8 cellular contexts compared by ENCODE assay signal in genomic region chr9:133148351-133149129, GRCh38. TPM values are rescaled to one million over a fixed set of nuclear protein-coding genes. Genes with fewer than 3 reads are reported as not detected.
DNase-seq lines count a peak whose midpoint lies in the region; ATAC-seq, FAIRE-seq and TF ChIP-seq lines count a peak whose summit lies in the region.

No MANE protein-coding gene starts in this region.

- H3K4me3 Mint-ChIP-seq in CD4-positive, alpha-beta T cell, result peak overlapping the region; percentile 91

- H2AFZ ChIP-seq in SU-DHL-6 (ENCODE audit: low read depth, low read length, severe bottlenecking), result peak overlapping the region; percentile 15

- H3K27ac Mint-ChIP-seq in CD4-positive, alpha-beta T cell, result peak overlapping the region; percentile 95

- peak; percentile 61 for ATAC-seq in CD4-positive, alpha-beta T cell (ENCODE audit: poor library complexity)
- peak; percentile 6 for ATAC-seq in GM19395 (IDR thresholded peaks at IDR 0.05; ENCODE audit: unreplicated experiment)
- ATAC-seq in HG03520 (IDR thresholded peaks at IDR 0.05; ENCODE audit: unreplicated experiment), result peak; percentile 5

- in situ Hi-C loops in astrocyte of the cerebellum (cut with HindIII; ENCODE audit: low sequenced_read_pairs), result no loop called here

- peaks cover 13% of the 10 kb centered on the region for H3K36me3 Mint-ChIP-seq in CD4-positive, alpha-beta T cell (ENCODE audit: low read depth)

- H3K9me3 Mint-ChIP-seq in CD4-positive, alpha-beta T cell, result no peaks in the 10 kb centered on the region

- H3K4me1 ChIP-seq in iPS DF 6.9 (ENCODE audit: control insufficient read depth, insufficient read depth, low read length), result peaks cover 4% of the 10 kb centered on the region
- H3K4me1 ChIP-seq in small intestine (ENCODE audit: control insufficient read depth in 2 of 2, insufficient read depth in 1 of 2, low read depth in 1 of 2, low read length in 1 of 2), result peaks cover 3 to 5% of the 10 kb centered on the region in 2 donors

- no peaks in the 10 kb centered on the region for H3K9me2 ChIP-seq in SU-DHL-6 (replicated peaks; ENCODE audit: insufficient read depth, low read length)

- no peaks in the 10 kb centered on the region for H3K36me3 ChIP-seq in SU-DHL-6 (ENCODE audit: low read length)
- H3K36me3 ChIP-seq in iPS DF 6.9 (ENCODE audit: control insufficient read depth, insufficient read depth, low read length), result no peaks in the 10 kb centered on the region
- H3K36me3 ChIP-seq in small intestine (ENCODE audit: control insufficient read depth in 2 of 2, insufficient read depth in 2 of 2, low read length in 2 of 2), result no peaks in the 10 kb centered on the region

- CTCF ChIA-PET in CD4-positive, alpha-beta T cell (lab: Charles Lee), result interaction anchor here (0.7 to 4.1 kb wide), 15 partner anchors 15 to 208 kb away, joined by 3 to 39 read pairs (median 5); partner anchors contain the start of genes GTF3C5, RALGDS, SURF1 and SURF2

- POLR2A ChIA-PET in CD4-positive, alpha-beta T cell (lab: Charles Lee), result interaction anchor here (0.9 to 2.3 kb wide), 18 partner anchors 10 to 361 kb away, joined by 3 to 22 read pairs (median 4); partner anchors contain the start of genes GTF3C5 and RALGDS

- H3K9ac ChIP-seq in SU-DHL-6 (ENCODE audit: low read length), result peak overlapping the region; percentile 63

- DNase-seq in CD4-positive, alpha-beta T cell, result peak; percentile 44 to 77 (median 60)
- DNase-seq in astrocyte of the cerebellum (ENCODE audit: low read depth) (no peak), iPS DF 6.9 (ENCODE audit: low read depth, low spot score) (no peak), small intestine (peak; percentile 61), germinal center (ENCODE audit: low spot score) (no peak)

- H3K9me3 ChIP-seq in CD4-positive, alpha-beta T cell (ENCODE audit: control insufficient read depth, low read length), result no peaks in the 10 kb centered on the region
- H3K9me3 ChIP-seq in SU-DHL-6 (ENCODE audit: insufficient read depth, low read length), result no peaks in the 10 kb centered on the region
- H3K9me3 ChIP-seq in iPS DF 6.9 (ENCODE audit: control insufficient read depth, insufficient read depth, low read length), result no peaks in the 10 kb centered on the region
- no peaks in the 10 kb centered on the region for H3K9me3 ChIP-seq in small intestine (ENCODE audit: control insufficient read depth, low read depth)

- H3K79me2 ChIP-seq in SU-DHL-6 (ENCODE audit: insufficient read depth, low read length), result peaks cover 9% of the 10 kb centered on the region; the same call in 1 of the 2 replicates

- peaks cover 10% of the 10 kb centered on the region; the same call in 1 of the 2 replicates for H4K20me1 ChIP-seq in SU-DHL-6 (ENCODE audit: low read depth, low read length)

- H3K27ac ChIP-seq in CD4-positive, alpha-beta T cell (ENCODE audit: low read depth, low read length), result peak overlapping the region; percentile 91
- H3K27ac ChIP-seq in SU-DHL-6 (ENCODE audit: low read depth, low read length) (peak overlapping the region; percentile 33), iPS DF 6.9 (ENCODE audit: low read length) (no peak overlapping the region), small intestine (ENCODE audit: low read depth in 1 of 2, low read length in 1 of 2) (peak overlapping the region; percentile 93 to 96)

- H3K4me3 ChIP-seq in SU-DHL-6 (ENCODE audit: insufficient read depth, low read length, poor library complexity, severe bottlenecking) (peak overlapping the region; percentile 57), astrocyte of the cerebellum (ENCODE audit: low read depth, low read length) (peak overlapping the region; percentile 76), iPS DF 6.9 (ENCODE audit: low read length) (peak overlapping the region; percentile 74), small intestine (ENCODE audit: low read depth in 1 of 2, low read length in 2 of 2) (peak overlapping the region; percentile 52 to 79)

- H3K4me2 ChIP-seq in SU-DHL-6 (ENCODE audit: low read depth, low read length, poor library complexity, severe bottlenecking), result peak overlapping the region; percentile 59

- no peaks in the 10 kb centered on the region for H3K27me3 Mint-ChIP-seq in CD4-positive, alpha-beta T cell

- no peak for FAIRE-seq in small intestine (lab: Jason Lieb, UNC)

- H3K27me3 ChIP-seq in CD4-positive, alpha-beta T cell (ENCODE audit: control insufficient read depth, insufficient read depth, low read length), result no peaks in the 10 kb centered on the region
- H3K27me3 ChIP-seq in SU-DHL-6 (ENCODE audit: low read length) (no peaks in the 10 kb centered on the region), iPS DF 6.9 (ENCODE audit: control insufficient read depth, insufficient read depth, low read length) (no peaks in the 10 kb centered on the region), small intestine (ENCODE audit: control insufficient read depth in 2 of 2, insufficient read depth in 2 of 2, low read length in 2 of 2) (no peaks in the 10 kb centered on the region)

- H3K4me1 Mint-ChIP-seq in CD4-positive, alpha-beta T cell (ENCODE audit: low read depth), result peaks cover 40% of the 10 kb centered on the region

- WGBS in iPS DF 6.9 (ENCODE audit: insufficient coverage, insufficient read length), result no CpG with 5 or more reads among the region's 63 CpGs
- WGBS in small intestine, 3 donors, result 0 to 2% (median 2%) methylated on average over 27 to 63 of the region's 63 CpGs

- no peak for TF ChIP-seq CTCF in CD4-positive, alpha-beta T cell (IDR thresholded peaks at IDR 0.05)
- no peak for TF ChIP-seq CTCF in SU-DHL-6 (IDR thresholded peaks at IDR 0.05; ENCODE audit: insufficient read depth, low read length, poor library complexity, severe bottlenecking)
- no peak for TF ChIP-seq CTCF in astrocyte of the cerebellum (IDR thresholded peaks at IDR 0.05; ENCODE audit: low read depth, low read length, missing control alignments)

- H3F3A ChIP-seq in SU-DHL-6 (ENCODE audit: insufficient read depth), result peaks cover 13% of the 10 kb centered on the region

- intact Hi-C loops in CD4-positive, alpha-beta T cell (cut with DNase I, micrococcal nuclease), result loop anchor here (1.0 to 10.0 kb wide), 5 partner anchors 27 to 204 kb away; partner anchors contain the start of genes RALGDS (in 1 of the 2) and TSC1 (in 1 of the 2)

RNA-seq across cellular contexts. Expression of gene GBGT1, which starts 15.2 kb away (rescaled TPM):
- total RNA-seq in CD4-positive, alpha-beta T cell, result 1 to 10 TPM; 1.3 to 1.8 TPM
- polyA plus RNA-seq in small intestine, result 1 to 10 TPM in 2 of 3 donors, under 1 TPM in 1; 0.45 to 7.6 (median 6.2) TPM

RNA-seq across cellular contexts. Expression of gene RALGDS, which starts 27.5 kb away (rescaled TPM):
- 100 to 1,000 TPM; 166 to 168 TPM for total RNA-seq in CD4-positive, alpha-beta T cell
- 10 to 100 TPM; 33.0 to 49.0 (median 36.4) TPM for polyA plus RNA-seq in small intestine

Comparison
In these comparisons a context has a peak if more than half of its experiments do, and no peak if none do; other contexts are left out.
1. ATAC-seq: peak in every context shown above with its lines; median percentile 61 in CD4-positive, alpha-beta T cell; 6 in GM19395; 5 in HG03520.
2. DNase-seq: peak in CD4-positive, alpha-beta T cell (10 of 10) and small intestine (single experiment); none in astrocyte of the cerebellum (single experiment), iPS DF 6.9 (single experiment) and germinal center (single experiment).
3. Peak in every context shown above with its lines, with median percentiles within 50 percentile points of each other: H3K4me3 ChIP-seq.